8 cellular contexts compared by ENCODE assay signal in the genomic region with DNA sequence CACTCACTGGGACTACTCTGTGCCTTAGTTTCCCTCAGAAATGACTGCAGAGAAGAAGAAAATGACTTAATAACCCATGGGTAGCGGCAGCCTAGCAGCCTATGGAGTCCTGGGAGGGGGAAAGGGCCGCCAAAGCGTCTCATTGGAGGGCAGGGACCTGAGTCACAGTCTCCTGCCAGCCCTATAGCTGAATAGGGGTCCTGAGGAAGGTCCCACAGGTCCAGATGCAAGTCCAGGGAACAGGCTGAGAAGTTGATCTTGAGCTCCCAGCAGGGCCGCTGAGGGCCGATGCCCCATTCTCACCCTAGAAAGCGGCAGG. TPM values are rescaled to one million over a fixed set of nuclear protein-coding genes. Genes with fewer than 3 reads are reported as not detected.
DNase-seq lines count a peak whose midpoint lies in the region; ATAC-seq, FAIRE-seq and TF ChIP-seq lines count a peak whose summit lies in the region.

No MANE protein-coding gene starts in this region.

- SMC1A ChIA-PET in GM12878 (lab: Charles Lee; ENCODE audit: uncharacterized antibody, unreplicated experiment), result interaction anchor here (0.9 to 3.0 kb wide), 8 partner anchors 10 to 108 kb away, joined by 3 to 24 read pairs (median 4); no protein-coding TSS in a partner anchor

- no peaks in the 10 kb centered on the region; the same call in 1 of the 2 replicates for H4K20me1 ChIP-seq in GM12878 (ENCODE audit: control insufficient read depth, insufficient read depth)

- TF ChIP-seq CTCF in heart left ventricle (IDR thresholded peaks at IDR 0.05) (no peak), GM12878 (IDR thresholded peaks at IDR 0.05 in 2 of 3, conservative IDR thresholded peaks at IDR 0.05 in 1 of 3; ENCODE audit: control insufficient read depth in 2 of 3, extremely low read depth in 1 of 3, insufficient read depth in 1 of 3, low read depth in 3 of 3, low read length in 3 of 3) (no peak), upper lobe of right lung (IDR thresholded peaks at IDR 0.05) (no peak)

- H3K27me3 ChIP-seq in heart left ventricle (no peaks in the 10 kb centered on the region), GM12878 (replicated peaks in 1 of 2; ENCODE audit: control insufficient read depth in 2 of 2, insufficient read depth in 2 of 2, low read length in 1 of 2) (peaks cover 0 to 7% of the 10 kb centered on the region in 2 experiments; a peak in 3 of 4 replicates), upper lobe of right lung (no peaks in the 10 kb centered on the region)

- H3K27ac ChIP-seq in heart left ventricle (peak overlapping the region; percentile 94 to 99 (median 98)), GM12878 (ENCODE audit: control insufficient read depth, insufficient read depth) (0 out of 2 replicates have a peak overlapping the region, but pooled peaks have one; percentile 37), upper lobe of right lung (peak overlapping the region; percentile 97)

- no peak for TF ChIP-seq RAD21 in GM12878 (IDR thresholded peaks at IDR 0.05; ENCODE audit: insufficient read depth, low read depth, low read length)

- no peak for FAIRE-seq in GM12878 (lab: Jason Lieb, UNC)

- H3K9ac ChIP-seq in GM12878 (ENCODE audit: control insufficient read depth, insufficient read depth, low read length), result peak overlapping the region; percentile 49

- POLR2A ChIA-PET in GM12878 (lab: Charles Lee), result interaction anchor here (1.2 to 2.3 kb wide), 2 partner anchors 12 to 14 kb away, joined by 5 to 8 read pairs; no protein-coding TSS in a partner anchor

- peaks cover 0 to 11% (median 0%) of the 10 kb centered on the region in 9 donors for H3K36me3 ChIP-seq in heart left ventricle
- H3K36me3 ChIP-seq in GM12878 (ENCODE audit: control insufficient read depth in 2 of 2, insufficient read depth in 2 of 2, low read length in 1 of 2), result no peaks in the 10 kb centered on the region; a peak in 1 of 4 replicates
- H3K36me3 ChIP-seq in upper lobe of right lung, result no peaks in the 10 kb centered on the region

- intact Hi-C loops in heart left ventricle (cut with DNase I) (loop anchor here in 1 of 10 donors (5.0 kb wide), 1 partner anchor 41 kb away; no protein-coding TSS in a partner anchor), Right ventricle myocardium superior (cut with DNase I) (no loop called here), GM12878 (cut with micrococcal nuclease; ENCODE audit: unreplicated experiment) (no loop called here), upper lobe of right lung (cut with DNase I) (no loop called here)

- CTCF ChIA-PET in GM12878 (lab: Yijun Ruan, JAX), result interaction anchor here (0.9 to 5.0 kb wide), 6 partner anchors 10 to 76 kb away, joined by 3 to 108 read pairs (median 10); no protein-coding TSS in a partner anchor

- no TSS peak for BruUV-seq in GM12878 (replicated peaks; lab: Mats Ljungman, UMichigan)

- no peak overlapping the region for H2AFZ ChIP-seq in GM12878 (ENCODE audit: control insufficient read depth, low read depth, low read length)

- peaks cover 29 to 87% (median 76%) of the 10 kb centered on the region in 12 donors for H3K4me1 ChIP-seq in heart left ventricle
- H3K4me1 ChIP-seq in GM12878 (ENCODE audit: control insufficient read depth, insufficient read depth, low read length), result peaks cover 40% of the 10 kb centered on the region
- H3K4me1 ChIP-seq in upper lobe of right lung, result peaks cover 83% of the 10 kb centered on the region

- peaks cover 25% of the 10 kb centered on the region for H3K79me2 ChIP-seq in GM12878 (ENCODE audit: control insufficient read depth, insufficient read depth, low read length)

- RAD21 ChIA-PET in GM12878 (lab: Charles Lee; ENCODE audit: unreplicated experiment), result interaction anchor here (0.6 to 5.3 kb wide), 7 partner anchors 10 to 131 kb away, joined by 3 to 92 read pairs (median 11); no protein-coding TSS in a partner anchor

- ATAC-seq in heart left ventricle (no peak), Right ventricle myocardium superior (ENCODE audit: poor library complexity) (no peak), GM12878 (no peak), upper lobe of right lung (no peak), HG02642 (IDR thresholded peaks at IDR 0.05; ENCODE audit: poor library complexity, unreplicated experiment) (no peak), left lobe of liver (no peak)

- H3K9me3 ChIP-seq in heart left ventricle, result no peaks in the 10 kb centered on the region
- no peaks in the 10 kb centered on the region for H3K9me3 ChIP-seq in GM12878 (replicated peaks; ENCODE audit: control insufficient read depth, insufficient read depth, low read length)
- no peaks in the 10 kb centered on the region for H3K9me3 ChIP-seq in upper lobe of right lung

- H3K4me3 ChIP-seq in heart left ventricle (peak overlapping the region; percentile 65 to 98 (median 80)), GM12878 (peak overlapping the region; percentile 80), upper lobe of right lung (peak overlapping the region; percentile 82)

- TF ChIP-seq EP300 in GM12878 (IDR thresholded peaks at IDR 0.05; ENCODE audit: borderline replicate concordance in 1 of 2, control insufficient read depth in 1 of 2, low read depth in 2 of 2, low read length in 2 of 2), result no peak

- no peak for TF ChIP-seq POLR2A in heart left ventricle (IDR thresholded peaks at IDR 0.05)
- no peak for TF ChIP-seq POLR2A in GM12878 (IDR thresholded peaks at IDR 0.05; ENCODE audit: low read depth, low read length)

- peak overlapping the region; percentile 83 for H3K4me2 ChIP-seq in GM12878 (ENCODE audit: control insufficient read depth, insufficient read depth)

- DNase-seq in heart left ventricle (no peak), Right ventricle myocardium superior (no peak), GM12878 (ENCODE audit: low read depth, low spot score) (no peak), lung microvascular endothelial cell (ENCODE audit: low read depth in 2 of 2) (peak; percentile 52 to 70), upper lobe of right lung (no peak), mucosa of gallbladder (ENCODE audit: low spot score) (no peak), left lobe of liver (ENCODE audit: low spot score) (no peak)

- in situ Hi-C loops in GM12878 (cut with MboI), result no loop called here

- 39 to 58% (median 44%) methylated on average over 6 of the region's 6 CpGs for WGBS in heart left ventricle, 4 donors
- WGBS in GM12878 (ENCODE audit: insufficient coverage, insufficient replicate concordance, low lambda C conversion rate, missing lambda C conversion rate), result 36% methylated on average over 6 of the region's 6 CpGs

RNA-seq across cellular contexts. Expression of gene HDAC7, which starts 1.4 kb away (rescaled TPM):
- total RNA-seq in heart left ventricle (10 to 100 TPM; 27.4 to 63.0 (median 38.6) TPM), Right ventricle myocardium superior (35.9 TPM), GM12878 (2014; rRNA removed) (5.0 and 6.9 TPM in 2 replicates), GM12878 (2014; rRNA removed; fragmentation: Illumina TruSeq; extraction: Trizol) (3.1 and 3.9 TPM in 2 replicates), GM12878 (2021) (12.6 and 18.3 TPM in 2 replicates), lung microvascular endothelial cell (30.5 and 31.7 TPM in 2 replicates), upper lobe of right lung (135 TPM), mucosa of gallbladder (120 TPM), left lobe of liver (8.1 TPM)
- polyA plus RNA-seq in heart left ventricle (10 to 100 TPM; 42.2 to 43.9 TPM), GM12878 (2011; rRNA removed) (5.1 and 5.6 TPM in 2 replicates), GM12878 (2014; fragmentation: Illumina TruSeq; extraction: Trizol) (2.5 and 6.3 TPM in 2 replicates), GM12878 (2014; fragmentation: Nextera tagmentation; extraction: Ambion mirVana) (1 to 10 TPM in 1 of 2 experiments, under 1 TPM in 1; 0.47 to 1.3 TPM), GM12878 (2014; rRNA removed) (10.1 and 11.4 TPM in 2 replicates), GM12878 (2016; fragmentation: Nextera tagmentation; extraction: Ambion mirVana) (1 to 10 TPM; 5.1 to 6.2 TPM)
- 25.7 and 29.4 TPM in 2 replicates for total RNA-seq in GM12878 (2013; cell fraction: nucleolus; rRNA removed)
- 14.4 TPM for polyA plus RNA-seq in GM12878 (2011; ENCODE audit: low read depth)
- polyA plus RNA-seq in GM12878 (2011; cell fraction: cytosol; rRNA removed), result 5.8 and 7.1 TPM in 2 replicates
- 46.3 and 61.4 TPM in 2 replicates for polyA plus RNA-seq in GM12878 (2011; cell fraction: nucleus; rRNA removed)
- polyA plus RNA-seq in GM12878 (2012), result 31.4 and 31.5 TPM in 2 replicates
- 4.2 and 8.0 TPM in 2 replicates for polyA minus RNA-seq in GM12878 (2011; rRNA and poly(A)+ RNA removed)
- polyA minus RNA-seq in GM12878 (2011; cell fraction: cytosol; rRNA and poly(A)+ RNA removed), result 3.9 and 4.3 TPM in 2 replicates
- 8.6 and 12.2 TPM in 2 replicates for polyA minus RNA-seq in GM12878 (2011; cell fraction: nucleus; rRNA and poly(A)+ RNA removed)

RNA-seq across cellular contexts. Expression of gene SLC48A1, which starts 45.3 kb away (rescaled TPM):
- 10 to 100 TPM; 17.6 to 68.2 (median 23.9) TPM for total RNA-seq in heart left ventricle
- polyA plus RNA-seq in heart left ventricle, result 10 to 100 TPM; 13.0 to 16.5 TPM
- 26.8 TPM for total RNA-seq in Right ventricle myocardium superior
- 2.5 and 3.7 TPM in 2 replicates for total RNA-seq in GM12878 (2013; cell fraction: nucleolus; rRNA removed)
- 1.7 and 2.4 TPM in 2 replicates for total RNA-seq in GM12878 (2014; rRNA removed)
- total RNA-seq in GM12878 (2014; rRNA removed; fragmentation: Illumina TruSeq; extraction: Trizol), result 1.1 and 1.2 TPM in 2 replicates
- 2.4 and 3.8 TPM in 2 replicates for total RNA-seq in GM12878 (2021)
- 0.84 TPM for polyA plus RNA-seq in GM12878 (2011; ENCODE audit: low read depth)
- polyA plus RNA-seq in GM12878 (2011; rRNA removed), result 0.55 and 1.2 TPM in 2 replicates
- 1.6 and 2.1 TPM in 2 replicates for polyA plus RNA-seq in GM12878 (2011; cell fraction: cytosol; rRNA removed)
- 2.4 and 2.7 TPM in 2 replicates for polyA plus RNA-seq in GM12878 (2011; cell fraction: nucleus; rRNA removed)
- polyA plus RNA-seq in GM12878 (2012), result 1.8 and 2.1 TPM in 2 replicates
- 1.6 TPM in 2 replicates for polyA plus RNA-seq in GM12878 (2014; fragmentation: Illumina TruSeq; extraction: Trizol)
- 1 to 10 TPM; 1.1 to 2.2 TPM for polyA plus RNA-seq in GM12878 (2014; fragmentation: Nextera tagmentation; extraction: Ambion mirVana)
- polyA plus RNA-seq in GM12878 (2014; rRNA removed), result 1.1 and 1.9 TPM in 2 replicates
- 1 to 10 TPM; 4.0 to 4.9 TPM for polyA plus RNA-seq in GM12878 (2016; fragmentation: Nextera tagmentation; extraction: Ambion mirVana)
- polyA minus RNA-seq in GM12878 (2011; rRNA and poly(A)+ RNA removed), result 1.2 and 1.8 TPM in 2 replicates
- polyA minus RNA-seq in GM12878 (2011; cell fraction: cytosol; rRNA and poly(A)+ RNA removed), result 0.67 and 0.94 TPM in 2 replicates
- polyA minus RNA-seq in GM12878 (2011; cell fraction: nucleus; rRNA and poly(A)+ RNA removed), result 0.38 and 1.9 TPM in 2 replicates
- total RNA-seq in lung microvascular endothelial cell, result 10.1 and 12.6 TPM in 2 replicates
- 40.9 TPM for total RNA-seq in upper lobe of right lung
- 73.1 TPM for total RNA-seq in mucosa of gallbladder
- 14.1 TPM for total RNA-seq in left lobe of liver

RNA-seq across cellular contexts. Expression of gene RAPGEF3, which starts 59.7 kb away (rescaled TPM):
- total RNA-seq in heart left ventricle (10 to 100 TPM; 14.5 to 47.8 (median 23.9) TPM), Right ventricle myocardium superior (30.6 TPM), GM12878 (2014; rRNA removed) (0.27 and 0.28 TPM in 2 replicates), GM12878 (2014; rRNA removed; fragmentation: Illumina TruSeq; extraction: Trizol) (0.09 and 0.18 TPM in 2 replicates), GM12878 (2021) (0.64 and 0.88 TPM in 2 replicates), lung microvascular endothelial cell (7.1 and 11.8 TPM in 2 replicates), upper lobe of right lung (69.6 TPM), mucosa of gallbladder (54.8 TPM), left lobe of liver (2.1 TPM)
- polyA plus RNA-seq in heart left ventricle (10 to 100 TPM; 18.6 to 62.1 TPM), GM12878 (2011; rRNA removed) (0.30 and 0.68 TPM in 2 replicates), GM12878 (2014; fragmentation: Illumina TruSeq; extraction: Trizol) (0.17 and 0.34 TPM in 2 replicates), GM12878 (2014; fragmentation: Nextera tagmentation; extraction: Ambion mirVana) (under 1 TPM in 1 of 2 experiments, not detected in 1; 0.02 TPM), GM12878 (2014; rRNA removed) (0.63 and 0.92 TPM in 2 replicates), GM12878 (2016; fragmentation: Nextera tagmentation; extraction: Ambion mirVana) (under 1 TPM in 1 of 2 experiments, not detected in 1; 0.27 TPM)
- total RNA-seq in GM12878 (2013; cell fraction: nucleolus; rRNA removed), result 4.6 and 5.7 TPM in 2 replicates
- 0.38 TPM for polyA plus RNA-seq in GM12878 (2011; ENCODE audit: low read depth)
- 0.63 and 0.94 TPM in 2 replicates for polyA plus RNA-seq in GM12878 (2011; cell fraction: cytosol; rRNA removed)
- polyA plus RNA-seq in GM12878 (2011; cell fraction: nucleus; rRNA removed), result 3.4 and 4.8 TPM in 2 replicates
- polyA plus RNA-seq in GM12878 (2012), result 0.81 and 0.97 TPM in 2 replicates
- polyA minus RNA-seq in GM12878 (2011; rRNA and poly(A)+ RNA removed), result 0.22 and 1.5 TPM in 2 replicates
- 1.7 TPM in 1 of 2 replicates, not detected in the other for polyA minus RNA-seq in GM12878 (2011; cell fraction: cytosol; rRNA and poly(A)+ RNA removed)
- 1.3 and 3.1 TPM in 2 replicates for polyA minus RNA-seq in GM12878 (2011; cell fraction: nucleus; rRNA and poly(A)+ RNA removed)

Comparison
In these comparisons a context has a peak if more than half of its experiments do, and no peak if none do; other contexts are left out.
1. DNase-seq: peak in lung microvascular endothelial cell (2 of 2); none in heart left ventricle (0 of 5), Right ventricle myocardium superior (single experiment), GM12878 (single experiment), upper lobe of right lung (single experiment), mucosa of gallbladder (single experiment) and left lobe of liver (single experiment).
2. H3K27ac ChIP-seq: peak in every context shown above with its lines; median percentile 98 in heart left ventricle; 97 in upper lobe of right lung; 37 in GM12878.
3. Peak in every context shown above with its lines, with median percentiles within 50 percentile points of each other: H3K4me3 ChIP-seq.